In the genomic region with DNA sequence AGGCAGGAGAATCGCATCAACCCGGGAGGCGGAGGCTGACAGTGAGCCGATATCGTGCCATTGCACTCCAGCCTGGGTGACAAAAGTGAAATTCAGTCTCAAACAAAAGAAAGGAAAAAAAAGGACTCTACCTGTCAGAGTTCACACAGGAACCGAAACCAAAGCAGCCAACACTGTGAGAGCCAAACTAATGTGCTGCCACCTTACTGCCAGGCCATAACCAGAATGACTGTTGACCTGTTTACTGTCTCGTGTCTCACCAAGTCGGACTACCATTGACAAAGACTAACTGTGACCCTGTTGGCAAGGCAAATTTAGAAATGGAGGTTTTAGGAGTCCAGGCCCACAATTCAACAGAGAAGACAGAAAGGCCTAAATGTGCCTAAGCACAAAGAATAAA, we compare ENCODE assay signal across 12 cellular contexts.
A peak's percentile ranks its signal among the peaks of the same experiment; 100 is the strongest.
DNase-seq lines count a peak whose midpoint lies in the region; ATAC-seq and TF ChIP-seq lines count a peak whose summit lies in the region.
"Had no signal": no experiment of that assay in that cellular context is flagged by ENCODE, and none has a peak within 500 bp of the region (broad histone marks: within the 10 kb centered on the region; RNA-seq: fewer than 3 reads in every experiment).

No MANE protein-coding gene starts in this region.

- in situ Hi-C loops in GM13976 (cut with MboI; ENCODE audit: low sequenced_read_pairs, unreplicated experiment): no loop called here

- ATAC-seq in GM18907 (IDR thresholded peaks at IDR 0.05; ENCODE audit: unreplicated experiment): peak; percentile 94
- peak; percentile 89 for ATAC-seq in GM21717 (IDR thresholded peaks at IDR 0.05; ENCODE audit: unreplicated experiment)
- peak; percentile 70 for ATAC-seq in HG03159 (IDR thresholded peaks at IDR 0.05; ENCODE audit: unreplicated experiment)

- TF ChIP-seq CTCF in GM13976 (IDR thresholded peaks at IDR 0.05; ENCODE audit: borderline replicate concordance, control extremely low read depth, extremely low read depth, insufficient read depth, missing control alignments): no peak

- DNase-seq in NCI-H1694 (lab: John Stamatoyannopoulos, UW) (no peak), SW480 (ENCODE audit: low spot score) (no peak), GM13976 (ENCODE audit: low spot score) (no peak)
- DNase-seq in activated CD4-positive, alpha-beta T cell treated with anti-CD3 and anti-CD28 coated beads for 1 hour: no peak
- DNase-seq: activated CD4-positive, alpha-beta T cell treated with anti-CD3 and anti-CD28 coated beads, Interleukin-2, amount 50 U/mL, for 1 hour; NCI-H146; NCI-H446 treated with DMSO at 0.1 percent for 48 hours; stomach; uterus had no signal
